8 cellular contexts compared by ENCODE assay signal in genomic region chr4:183471960-183472708, GRCh38. TPM values are rescaled to one million over a fixed set of nuclear protein-coding genes. Genes with fewer than 3 reads are reported as not detected.
DNase-seq lines count a peak whose midpoint lies in the region; ATAC-seq and TF ChIP-seq lines count a peak whose summit lies in the region.

No MANE protein-coding gene starts in this region.

- H3K36me3 Mint-ChIP-seq in Calu3 (ENCODE audit: insufficient read depth, unreplicated experiment): peaks cover 8% of the 10 kb centered on the region
- peaks cover 0 to 8% of the 10 kb centered on the region in 2 donors for H3K36me3 Mint-ChIP-seq in activated naive CD4-positive, alpha-beta T cell treated with anti-CD3 and anti-CD28 coated beads, Interleukin-2, amount 50 U/mL, for 72 hours

- H3K9me3 ChIP-seq in SK-N-MC (ENCODE audit: low read depth, low read length) (no peaks in the 10 kb centered on the region), upper lobe of left lung (no peaks in the 10 kb centered on the region)

- H3K4me1 Mint-ChIP-seq in Calu3 (ENCODE audit: low read depth, unreplicated experiment): peaks cover 22% of the 10 kb centered on the region

- no peak for TF ChIP-seq EP300 in upper lobe of left lung (IDR thresholded peaks at IDR 0.05)

- BruUV-seq in Calu3 (replicated peaks; lab: Mats Ljungman, UMichigan): no TSS peak

- no peaks in the 10 kb centered on the region for H3K27me3 Mint-ChIP-seq in Calu3 (ENCODE audit: unreplicated experiment)

- TF ChIP-seq POLR2A in upper lobe of left lung (IDR thresholded peaks at IDR 0.05): no peak

- intact Hi-C loops in Calu3 (cut with micrococcal nuclease; ENCODE audit: unreplicated experiment) (loop anchor here (1.0 to 5.0 kb wide), 3 partner anchors 130 to 690 kb away; partner anchors contain the start of genes RWDD4 and TRAPPC11), Right ventricle myocardium superior (cut with DNase I) (loop anchor here (5.0 kb wide), 2 partner anchors 135 to 695 kb away; no protein-coding TSS in a partner anchor), posterior cingulate gyrus (cut with DNase I) (loop anchor here (2.0 kb wide), 2 partner anchors 33 to 131 kb away; partner anchors contain the start of gene ING2)

- H3K36me3 ChIP-seq in SK-N-MC (ENCODE audit: insufficient read depth, low read length): no peaks in the 10 kb centered on the region
- H3K36me3 ChIP-seq in upper lobe of left lung: no peaks in the 10 kb centered on the region

- peak; percentile 87 for DNase-seq in Calu3
- peak; percentile 61 for DNase-seq in LHCN-M2 (ENCODE audit: low read depth)
- DNase-seq in SK-N-MC (ENCODE audit: low read depth, low spot score): peak; percentile 48
- peak in 1 of 2 donors; percentile 85 for DNase-seq in activated naive CD4-positive, alpha-beta T cell treated with anti-CD3 and anti-CD28 coated beads, Interleukin-2, amount 50 U/mL, for 72 hours (ENCODE audit: low spot score in 2 of 2)
- DNase-seq in Right ventricle myocardium superior: peak; percentile 90
- peak; percentile 56 to 96 (median 88) for DNase-seq in posterior cingulate gyrus
- DNase-seq in upper lobe of left lung: peak in 1 of 2 donors; percentile 85

- H3K27ac ChIP-seq in SK-N-MC (no peak overlapping the region), upper lobe of left lung (no peak overlapping the region)

- no peak overlapping the region for H3K27ac Mint-ChIP-seq in Calu3 (ENCODE audit: unreplicated experiment)
- no peak overlapping the region for H3K27ac Mint-ChIP-seq in activated naive CD4-positive, alpha-beta T cell treated with anti-CD3 and anti-CD28 coated beads, Interleukin-2, amount 50 U/mL, for 72 hours

- no peak overlapping the region for H3K4me3 ChIP-seq in SK-N-MC
- peak overlapping the region in 1 of 4 donors; percentile 16 for H3K4me3 ChIP-seq in upper lobe of left lung

- no peak overlapping the region for H3K4me3 Mint-ChIP-seq in Calu3 (ENCODE audit: low read depth, unreplicated experiment)

- 20 to 21% methylated on average over 11 of the region's 11 CpGs for WGBS in upper lobe of left lung, 2 donors

- peaks cover 2% of the 10 kb centered on the region for H3K9me3 Mint-ChIP-seq in Calu3 (ENCODE audit: low read depth, unreplicated experiment)
- H3K9me3 Mint-ChIP-seq in activated naive CD4-positive, alpha-beta T cell treated with anti-CD3 and anti-CD28 coated beads, Interleukin-2, amount 50 U/mL, for 72 hours: no peaks in the 10 kb centered on the region

- TF ChIP-seq CTCF in Calu3 (IDR thresholded peaks at IDR 0.05; ENCODE audit: unreplicated experiment) (peak; percentile 46), upper lobe of left lung (IDR thresholded peaks at IDR 0.05) (peak; percentile 63 to 86 (median 78))

- H3K9ac ChIP-seq in SK-N-MC (ENCODE audit: insufficient read length): no peak overlapping the region

- CTCF ChIA-PET in Calu3 (lab: Charles Lee): no interaction called here

- ATAC-seq in GM21576 (IDR thresholded peaks at IDR 0.05; ENCODE audit: unreplicated experiment) (peak; percentile 71), Right ventricle myocardium superior (ENCODE audit: poor library complexity) (peak; percentile 94), upper lobe of left lung (ENCODE audit: low FRiP score in 2 of 2) (peak; percentile 80 to 97)
- ATAC-seq in activated naive CD4-positive, alpha-beta T cell treated with anti-CD3 and anti-CD28 coated beads, Interleukin-2, amount 50 U/mL, for 72 hours: peak; percentile 78 to 91

- no peaks in the 10 kb centered on the region for H3K27me3 ChIP-seq in upper lobe of left lung

- H3K4me1 ChIP-seq in upper lobe of left lung: peaks cover 0 to 7% (median 0%) of the 10 kb centered on the region in 4 donors

RNA-seq across cellular contexts. Expression of gene CDKN2AIP, which starts 27.7 kb away (rescaled TPM):
- total RNA-seq in Calu3 (2022): 17.2 and 17.5 TPM in 2 replicates
- 15.3 and 18.9 TPM in 2 replicates for total RNA-seq in LHCN-M2 (2014; rRNA removed)
- 5.8 TPM for polyA plus RNA-seq in LHCN-M2 (2012)
- total RNA-seq in activated naive CD4-positive, alpha-beta T cell treated with anti-CD3 and anti-CD28 coated beads, Interleukin-2, amount 50 U/mL, for 72 hours: 10 to 100 TPM; 22.1 to 34.1 TPM
- total RNA-seq in Right ventricle myocardium superior: 8.7 TPM
- total RNA-seq in upper lobe of left lung: 10 to 100 TPM in 5 of 6 donors, 1 to 10 TPM in 1; 7.8 to 25.7 (median 15.6) TPM

RNA-seq across cellular contexts. Expression of gene ING2, which starts 32.7 kb away (rescaled TPM):
- total RNA-seq in Calu3 (2022): 12.1 and 16.1 TPM in 2 replicates
- 7.1 and 11.1 TPM in 2 replicates for total RNA-seq in LHCN-M2 (2014; rRNA removed)
- polyA plus RNA-seq in LHCN-M2 (2012): 9.6 TPM
- 10 to 100 TPM; 18.8 to 21.3 TPM for total RNA-seq in activated naive CD4-positive, alpha-beta T cell treated with anti-CD3 and anti-CD28 coated beads, Interleukin-2, amount 50 U/mL, for 72 hours
- 7.0 TPM for total RNA-seq in Right ventricle myocardium superior
- 10 to 100 TPM in 4 of 6 donors, 1 to 10 TPM in 2; 8.2 to 27.7 (median 10.8) TPM for total RNA-seq in upper lobe of left lung
